In the genomic region with DNA sequence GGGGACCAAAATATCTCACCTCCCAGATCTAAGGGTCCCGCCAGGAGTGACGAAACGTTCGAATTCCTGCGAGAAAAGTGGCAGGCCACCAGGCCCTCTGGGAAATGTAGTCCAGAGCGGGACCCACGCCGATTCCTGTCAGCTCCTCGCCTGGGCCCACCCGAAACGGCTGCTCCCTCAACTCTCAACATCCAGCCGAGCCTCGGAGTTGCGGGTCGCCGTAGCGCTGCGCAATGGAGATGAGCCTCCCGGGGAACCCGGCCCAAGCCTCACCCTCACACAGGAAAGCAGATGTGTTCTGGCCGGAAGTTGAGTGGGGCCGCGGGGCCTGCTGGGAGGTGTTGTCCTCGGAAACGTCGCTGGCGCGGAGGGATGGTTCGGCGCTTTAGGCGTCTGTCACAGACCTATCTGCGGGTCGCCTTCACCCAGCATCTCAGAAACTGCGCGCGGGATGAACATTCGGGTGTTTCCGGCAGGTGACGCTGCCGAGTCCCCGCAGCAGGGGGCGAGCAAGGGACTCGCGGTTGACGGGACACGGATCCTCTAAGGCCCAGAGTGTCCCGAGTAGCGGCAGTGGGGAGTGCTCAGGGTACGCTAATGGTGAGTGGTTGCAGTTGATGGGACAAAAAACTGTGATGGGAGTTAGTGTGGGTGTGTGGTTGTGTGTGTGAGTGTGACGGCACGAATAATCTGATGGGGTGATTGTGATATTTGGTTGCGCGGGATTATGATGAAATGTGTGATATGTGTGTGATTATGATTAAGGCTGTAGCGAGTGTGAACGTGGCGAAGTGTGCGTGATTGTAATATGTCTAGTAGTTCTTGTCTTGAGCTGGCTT, we compare ENCODE assay signal across 8 cellular contexts. TPM values are rescaled to one million over a fixed set of nuclear protein-coding genes. Genes with fewer than 3 reads are reported as not detected.
DNase-seq lines count a peak whose midpoint lies in the region; ATAC-seq and TF ChIP-seq lines count a peak whose summit lies in the region.

Gene ZNF568 (plus strand): TSS at position 341 of the 839 bp plus-strand sequence. CDS start 6,439 bp downstream, outside the sequence.
Gene ZNF829 (minus strand): TSS at position 300 of the 839 bp plus-strand sequence. CDS start 1,124 bp downstream, outside the sequence.

- H3K27me3 ChIP-seq in foreskin keratinocyte = no peaks in the 10 kb centered on the region

- DNase-seq in CMK (ENCODE audit: low read depth) (peak; percentile 70), HUDEP-2 (lab: John Stamatoyannopoulos, UW; ENCODE audit: unreplicated experiment in 76 of 76) (peak in 66 of 76 experiments; percentile 18 to 97 (median 84)), RPMI8226 (peak; percentile 88), foreskin keratinocyte (peak; percentile 82 to 92), neural crest cell (ENCODE audit: low read depth, low spot score) (peak; percentile 62)
- peak; percentile 75 to 87 (median 86) for DNase-seq in activated naive CD4-positive, alpha-beta T cell (lab: John Stamatoyannopoulos, UW)
- peak; percentile 95 to 97 for DNase-seq in stimulated activated naive CD8-positive, alpha-beta T cell treated with anti-CD3 and anti-CD28 coated beads, Interleukin-15, amount 100 ng/mL, for 72 hours

- H3K9me3 Mint-ChIP-seq in neural crest cell = peaks cover 37% of the 10 kb centered on the region
- H3K9me3 Mint-ChIP-seq in stimulated activated naive CD8-positive, alpha-beta T cell treated with anti-CD3 and anti-CD28 coated beads, Interleukin-15, amount 100 ng/mL, for 72 hours = peaks cover 34 to 46% of the 10 kb centered on the region in 2 donors

- H3K4me1 ChIP-seq in foreskin keratinocyte = no peaks in the 10 kb centered on the region

- TF ChIP-seq CTCF in foreskin keratinocyte (conservative IDR thresholded peaks at IDR 0.05) (peak; percentile 76), neural crest cell (conservative IDR thresholded peaks at IDR 0.05) (peak; percentile 73)

- peak within 1 kb of the TSS; percentile 90 for H3K27ac ChIP-seq in foreskin keratinocyte

- peak within 1 kb of the TSS; percentile 92 for H3K4me3 Mint-ChIP-seq in neural crest cell
- peak within 1 kb of the TSS; percentile 85 to 94 for H3K4me3 Mint-ChIP-seq in stimulated activated naive CD8-positive, alpha-beta T cell treated with anti-CD3 and anti-CD28 coated beads, Interleukin-15, amount 100 ng/mL, for 72 hours

- H3K4me1 Mint-ChIP-seq in neural crest cell = peaks cover 18% of the 10 kb centered on the region
- peaks cover 23% of the 10 kb centered on the region for H3K4me1 Mint-ChIP-seq in stimulated activated naive CD8-positive, alpha-beta T cell treated with anti-CD3 and anti-CD28 coated beads, Interleukin-15, amount 100 ng/mL, for 72 hours

- H3K36me3 Mint-ChIP-seq in neural crest cell (ENCODE audit: low read depth) = peaks cover 66% of the 10 kb centered on the region

- ATAC-seq in GM19468 (IDR thresholded peaks at IDR 0.05; ENCODE audit: extremely low read depth, unreplicated experiment) = peak; percentile 61
- peak; percentile 89 for ATAC-seq in foreskin keratinocyte
- ATAC-seq in stimulated activated naive CD8-positive, alpha-beta T cell treated with anti-CD3 and anti-CD28 coated beads, Interleukin-15, amount 100 ng/mL, for 72 hours = peak; percentile 99

- no peaks in the 10 kb centered on the region for H3K27me3 Mint-ChIP-seq in neural crest cell (ENCODE audit: low read depth)
- no peaks in the 10 kb centered on the region for H3K27me3 Mint-ChIP-seq in stimulated activated naive CD8-positive, alpha-beta T cell treated with anti-CD3 and anti-CD28 coated beads, Interleukin-15, amount 100 ng/mL, for 72 hours

- peak within 1 kb of the TSS; percentile 90 for H3K27ac Mint-ChIP-seq in neural crest cell (ENCODE audit: unreplicated experiment)
- peak within 1 kb of the TSS; percentile 94 to 98 for H3K27ac Mint-ChIP-seq in stimulated activated naive CD8-positive, alpha-beta T cell treated with anti-CD3 and anti-CD28 coated beads, Interleukin-15, amount 100 ng/mL, for 72 hours

RNA-seq across cellular contexts. Expression of gene ZNF568, which starts in this region (rescaled TPM):
- total RNA-seq in foreskin keratinocyte (5.1 and 6.2 TPM in 2 replicates), neural crest cell (5.9 and 6.1 TPM in 2 replicates)
- 2.1 and 2.7 TPM in 2 replicates for polyA plus RNA-seq in foreskin keratinocyte

RNA-seq across cellular contexts. Expression of gene ZNF829, which starts in this region (rescaled TPM):
- total RNA-seq in foreskin keratinocyte = 3.5 and 4.1 TPM in 2 replicates
- 0.85 and 1.1 TPM in 2 replicates for polyA plus RNA-seq in foreskin keratinocyte
- total RNA-seq in neural crest cell = 2.2 and 2.6 TPM in 2 replicates

Comparison
In these comparisons a context has a peak if more than half of its experiments do, and no peak if none do; other contexts are left out.
1. Peak in every context shown above with its lines: DNase-seq, ATAC-seq and H3K27ac ChIP-seq.